ENCODE assay signal across 8 cellular contexts in genomic region chr19:9827325-9828238, GRCh38. TPM values are rescaled to one million over a fixed set of nuclear protein-coding genes. Genes with fewer than 3 reads are reported as not detected.
DNase-seq lines count a peak whose midpoint lies in the region; ATAC-seq, FAIRE-seq and TF ChIP-seq lines count a peak whose summit lies in the region.

UBL5 (plus strand) TSS chr19:9827918; CDS start chr19:9828338, 420 bp downstream.

- peak; percentile 96 for TF ChIP-seq POLR2A in GM18505 (IDR thresholded peaks at IDR 0.05; ENCODE audit: borderline replicate concordance, extremely low read depth, insufficient read depth, insufficient read length)

- intact Hi-C loops in ascending aorta (cut with DNase I) (loop anchor here (1.0 kb wide), 2 partner anchors 8 kb away; partner anchors contain the start of genes FBXL12 and PIN1), right cardiac atrium (cut with DNase I) (no loop called here)

- TF ChIP-seq CTCF in ascending aorta (IDR thresholded peaks at IDR 0.05): no peak

- ATAC-seq in GM18505 (IDR thresholded peaks at IDR 0.05; ENCODE audit: unreplicated experiment) (peak; percentile 83), HG02973 (IDR thresholded peaks at IDR 0.05; ENCODE audit: unreplicated experiment) (peak; percentile 77), right cardiac atrium (peak; percentile 95 to 97)

- H3K4me3 ChIP-seq in ascending aorta: peak within 1 kb of the TSS; percentile 80 to 87
- H3K4me3 ChIP-seq in right cardiac atrium (ENCODE audit: low read length): peak within 1 kb of the TSS; percentile 56

- WGBS in right cardiac atrium: under 1% methylated on average over 61 of the region's 61 CpGs

- peak; percentile 94 for DNase-seq in NCI-H2029 (lab: John Stamatoyannopoulos, UW)
- DNase-seq in T-helper 2 cell treated with Interferon-gamma antibody and Interleukin-4, amounts not matched to agents 5 μg/mL and 100 μg/mL, for 36 hours (ENCODE audit: low spot score): peak; percentile 89
- DNase-seq in ascending aorta (ENCODE audit: low spot score in 2 of 2): peak; percentile 52 to 92
- DNase-seq in right cardiac atrium: peak; percentile 85 to 95 (median 92)
- DNase-seq in pulmonary artery endothelial cell (ENCODE audit: low read depth, low spot score): peak; percentile 43
- peak; percentile 87 for DNase-seq in urothelium cell line (ENCODE audit: low spot score)

- peak within 1 kb of the TSS; percentile 98 for H3K27ac Mint-ChIP-seq in T-helper 2 cell treated with Interferon-gamma antibody and Interleukin-4, amounts not matched to agents 5 μg/mL and 100 μg/mL, for 36 hours

- H3K27me3 ChIP-seq in ascending aorta (no peaks in the 10 kb centered on the region), right cardiac atrium (ENCODE audit: control insufficient read depth, insufficient read depth) (no peaks in the 10 kb centered on the region)

- FAIRE-seq in urothelium cell line (lab: Jason Lieb, UNC): no peak

- H3K4me1 ChIP-seq in ascending aorta (peaks cover 4 to 21% of the 10 kb centered on the region in 2 donors), right cardiac atrium (ENCODE audit: control insufficient read depth, insufficient read depth, low read length) (peaks cover 2% of the 10 kb centered on the region)

- peaks cover 15% of the 10 kb centered on the region for H3K4me1 Mint-ChIP-seq in T-helper 2 cell treated with Interferon-gamma antibody and Interleukin-4, amounts not matched to agents 5 μg/mL and 100 μg/mL, for 36 hours (ENCODE audit: low read depth)

- H3K9me3 Mint-ChIP-seq in T-helper 2 cell treated with Interferon-gamma antibody and Interleukin-4, amounts not matched to agents 5 μg/mL and 100 μg/mL, for 36 hours: no peaks in the 10 kb centered on the region

- peaks cover 7 to 14% of the 10 kb centered on the region in 2 donors for H3K36me3 ChIP-seq in ascending aorta

- H3K4me3 Mint-ChIP-seq in T-helper 2 cell treated with Interferon-gamma antibody and Interleukin-4, amounts not matched to agents 5 μg/mL and 100 μg/mL, for 36 hours: peak within 1 kb of the TSS; percentile 95

- H3K36me3 Mint-ChIP-seq in T-helper 2 cell treated with Interferon-gamma antibody and Interleukin-4, amounts not matched to agents 5 μg/mL and 100 μg/mL, for 36 hours (ENCODE audit: low read depth): peaks cover 24% of the 10 kb centered on the region

- H3K9me3 ChIP-seq in ascending aorta: no peaks in the 10 kb centered on the region
- H3K9me3 ChIP-seq in right cardiac atrium (ENCODE audit: control insufficient read depth, low read length): no peaks in the 10 kb centered on the region

- H3K27me3 Mint-ChIP-seq in T-helper 2 cell treated with Interferon-gamma antibody and Interleukin-4, amounts not matched to agents 5 μg/mL and 100 μg/mL, for 36 hours (ENCODE audit: low read depth): no peaks in the 10 kb centered on the region

- peak within 1 kb of the TSS; percentile 74 to 85 for H3K27ac ChIP-seq in ascending aorta
- peak within 1 kb of the TSS; percentile 16 for H3K27ac ChIP-seq in right cardiac atrium (ENCODE audit: low read length)

RNA-seq across cellular contexts. Expression of gene UBL5, which starts in this region (rescaled TPM):
- total RNA-seq in ascending aorta (169 TPM), right cardiac atrium (100 to 1,000 TPM; 439 to 544 (median 471) TPM), pulmonary artery endothelial cell (121 and 181 TPM in 2 replicates)
- 1,516 TPM for polyA plus RNA-seq in right cardiac atrium

Comparison
In these comparisons a context has a peak if more than half of its experiments do, and no peak if none do; other contexts are left out.
1. Peak in every context shown above with its lines: DNase-seq, ATAC-seq, H3K4me3 ChIP-seq and H3K27ac ChIP-seq.
2. DNase-seq: peak in every context shown above with its lines; median percentile 94 in NCI-H2029; 92 in right cardiac atrium; 89 in T-helper 2 cell treated with Interferon-gamma antibody and Interleukin-4, amounts not matched to agents 5 μg/mL and 100 μg/mL, for 36 hours; 87 in urothelium cell line; 72 in ascending aorta; 43 in pulmonary artery endothelial cell.